Comparison of ENCODE assay signal across 12 cellular contexts in genomic region chr16:280991-281659, GRCh38. TPM values are rescaled to one million over a fixed set of nuclear protein-coding genes. Genes with fewer than 3 reads are reported as not detected.
A peak's percentile ranks its signal among the peaks of the same experiment; 100 is the strongest.
DNase-seq lines count a peak whose midpoint lies in the region; ATAC-seq and TF ChIP-seq lines count a peak whose summit lies in the region.
"Had no signal": no experiment of that assay in that cellular context is flagged by ENCODE, and none has a peak within 500 bp of the region (broad histone marks: within the 10 kb centered on the region; RNA-seq: fewer than 3 reads in every experiment).

No MANE protein-coding gene starts in this region.

- H3K36me3 ChIP-seq in Panc1 (ENCODE audit: control insufficient read depth, insufficient read depth, low read length) (no peaks in the 10 kb centered on the region), trophoblast cell (ENCODE audit: control insufficient read depth in 1 of 2, insufficient read depth in 2 of 2, low read length in 2 of 2) (peaks cover 0 to 2% of the 10 kb centered on the region in 2 experiments)

- H4K8ac ChIP-seq in trophoblast cell (ENCODE audit: low read depth, low read length): no peak overlapping the region

- no peaks in the 10 kb centered on the region for H3K27me3 ChIP-seq in Panc1 (ENCODE audit: control insufficient read depth, insufficient read depth, low read length)
- H3K27me3 ChIP-seq in right cardiac atrium (ENCODE audit: control insufficient read depth, insufficient read depth): no peaks in the 10 kb centered on the region
- peaks cover 30% of the 10 kb centered on the region for H3K27me3 ChIP-seq in trophoblast cell (ENCODE audit: insufficient read depth, low read length)

- peak; percentile 12 for ATAC-seq in Panc1
- no peak for ATAC-seq in right cardiac atrium
- ATAC-seq in HG03565 (IDR thresholded peaks at IDR 0.05; ENCODE audit: unreplicated experiment): no peak
- ATAC-seq in GM21717 (IDR thresholded peaks at IDR 0.05; ENCODE audit: unreplicated experiment): no peak
- ATAC-seq: stimulated activated memory B cell treated with anti-CD40 and anti-IgM and Interleukin-4, amounts not matched to agents 10 μg/mL and 1 μg/mL and 100 μg/mL, for 72 hours had no signal

- H2BK12ac ChIP-seq in trophoblast cell (ENCODE audit: low read length): no peak overlapping the region

- H3K9ac ChIP-seq in trophoblast cell (ENCODE audit: low read length): no peak overlapping the region

- BruUV-seq in Calu3 (replicated peaks; lab: Mats Ljungman, UMichigan) (no TSS peak), Panc1 (replicated peaks; lab: Mats Ljungman, UMichigan) (no TSS peak)

- no peak overlapping the region for H2AK5ac ChIP-seq in trophoblast cell (ENCODE audit: low read length)

- H4K12ac ChIP-seq in trophoblast cell (ENCODE audit: low read depth, low read length): no peak overlapping the region

- peaks cover 40% of the 10 kb centered on the region for H3K27me3 Mint-ChIP-seq in Calu3 (ENCODE audit: unreplicated experiment)

- peaks cover 9% of the 10 kb centered on the region for H3K36me3 Mint-ChIP-seq in Calu3 (ENCODE audit: insufficient read depth, unreplicated experiment)
- H3K36me3 Mint-ChIP-seq: CD4-positive, CD25-positive, alpha-beta regulatory T cell had no signal

- intact Hi-C loops in Calu3 (cut with micrococcal nuclease; ENCODE audit: unreplicated experiment): no loop called here
- intact Hi-C loops in Panc1 (cut with micrococcal nuclease; ENCODE audit: unreplicated experiment): no loop called here
- intact Hi-C loops in right cardiac atrium (cut with DNase I): no loop called here

- H4K91ac ChIP-seq in trophoblast cell (ENCODE audit: low read depth, low read length): no peak overlapping the region

- DNase-seq in Calu3 (no peak), Panc1 (ENCODE audit: low read depth, low spot score) (no peak), right cardiac atrium (no peak), trophoblast cell (no peak), NCI-H446 (lab: John Stamatoyannopoulos, UW) (no peak), NCI-H2081 (lab: John Stamatoyannopoulos, UW) (no peak)
- DNase-seq: activated CD4-positive, alpha-beta T cell treated with anti-CD3 and anti-CD28 coated beads for 48 hours; CD4-positive, CD25-positive, alpha-beta regulatory T cell; NCI-H1694 had no signal

- no peak overlapping the region for H3K14ac ChIP-seq in trophoblast cell (ENCODE audit: low read length)

- POLR2A ChIA-PET in Panc1 (lab: Charles Lee): no interaction called here

- H3K4me1 ChIP-seq in Panc1 (ENCODE audit: control insufficient read depth, insufficient read depth, low read length) (peaks cover 4% of the 10 kb centered on the region), right cardiac atrium (ENCODE audit: control insufficient read depth, insufficient read depth, low read length) (peaks cover 3% of the 10 kb centered on the region), trophoblast cell (ENCODE audit: control insufficient read depth in 1 of 2, insufficient read depth in 2 of 2, low read length in 2 of 2) (no peaks in the 10 kb centered on the region)

- H3K4me2 ChIP-seq in trophoblast cell (ENCODE audit: low read length): peak overlapping the region; percentile 71

- TF ChIP-seq CTCF in Calu3 (IDR thresholded peaks at IDR 0.05; ENCODE audit: unreplicated experiment) (no peak), Panc1 (IDR thresholded peaks at IDR 0.05) (no peak)

- H3K27ac ChIP-seq in Panc1 (ENCODE audit: low read length) (no peak overlapping the region), right cardiac atrium (ENCODE audit: low read length) (no peak overlapping the region), trophoblast cell (ENCODE audit: low read depth, low read length) (no peak overlapping the region)

- in situ Hi-C loops in Panc1 (cut with HindIII; ENCODE audit: low pct_unique_long_range_greater_than_20kb, low sequenced_read_pairs): no loop called here

- 46% methylated on average over 27 of the region's 27 CpGs for WGBS in right cardiac atrium
- no CpG with 5 or more reads among the region's 27 CpGs for WGBS in trophoblast cell (ENCODE audit: extremely low coverage, insufficient coverage, insufficient read length)

- H3K79me1 ChIP-seq in trophoblast cell (ENCODE audit: low read length): no peaks in the 10 kb centered on the region

- CTCF ChIA-PET in Calu3 (lab: Charles Lee) (no interaction called here), Panc1 (lab: Charles Lee) (no interaction called here)

- H3K9me3 ChIP-seq in Panc1 (ENCODE audit: control insufficient read depth, insufficient read depth, low read depth, low read length): no peaks in the 10 kb centered on the region
- no peaks in the 10 kb centered on the region for H3K9me3 ChIP-seq in right cardiac atrium (ENCODE audit: control insufficient read depth, low read length)
- H3K9me3 ChIP-seq in trophoblast cell (ENCODE audit: insufficient read depth, low read depth, low read length): peaks cover 8% of the 10 kb centered on the region

- no peak overlapping the region for H3K18ac ChIP-seq in trophoblast cell (ENCODE audit: low read length)

- no peaks in the 10 kb centered on the region for H3K9me3 Mint-ChIP-seq in Calu3 (ENCODE audit: low read depth, unreplicated experiment)
- H3K9me3 Mint-ChIP-seq: CD4-positive, CD25-positive, alpha-beta regulatory T cell; stimulated activated memory B cell treated with anti-CD40 and anti-IgM and Interleukin-4, amounts not matched to agents 10 μg/mL and 1 μg/mL and 100 μg/mL, for 72 hours had no signal

- no peak overlapping the region for H2BK5ac ChIP-seq in trophoblast cell (ENCODE audit: low read depth, low read length, poor library complexity)

- peak overlapping the region; percentile 40 for H3K4me3 Mint-ChIP-seq in Calu3 (ENCODE audit: low read depth, unreplicated experiment)
- H3K4me3 Mint-ChIP-seq: CD4-positive, CD25-positive, alpha-beta regulatory T cell; stimulated activated memory B cell treated with anti-CD40 and anti-IgM and Interleukin-4, amounts not matched to agents 10 μg/mL and 1 μg/mL and 100 μg/mL, for 72 hours had no signal

- H3K79me2 ChIP-seq in trophoblast cell (ENCODE audit: control insufficient read depth, insufficient read depth, low read length, poor library complexity): no peaks in the 10 kb centered on the region

- peaks cover 9% of the 10 kb centered on the region for H3K4me1 Mint-ChIP-seq in Calu3 (ENCODE audit: low read depth, unreplicated experiment)

- H3K4ac ChIP-seq in trophoblast cell (ENCODE audit: low read depth, low read length): no peak overlapping the region

- H3K27ac Mint-ChIP-seq in Calu3 (ENCODE audit: unreplicated experiment): no peak overlapping the region
- H3K27ac Mint-ChIP-seq: CD4-positive, CD25-positive, alpha-beta regulatory T cell; stimulated activated memory B cell treated with anti-CD40 and anti-IgM and Interleukin-4, amounts not matched to agents 10 μg/mL and 1 μg/mL and 100 μg/mL, for 72 hours had no signal

- no peak overlapping the region for H3K23ac ChIP-seq in trophoblast cell (ENCODE audit: low read length)

- H2BK120ac ChIP-seq in trophoblast cell (ENCODE audit: insufficient read depth, low read length, poor library complexity): no peak overlapping the region

- H2AFZ ChIP-seq in trophoblast cell (ENCODE audit: insufficient read depth, low read length, poor library complexity): no peak overlapping the region

- peak overlapping the region in 1 of 2 experiments; percentile 25; a peak in 3 of 4 replicates for H3K4me3 ChIP-seq in Panc1 (ENCODE audit: low read depth in 2 of 2, low read length in 2 of 2)
- H3K4me3 ChIP-seq in right cardiac atrium (ENCODE audit: low read length): peak overlapping the region; percentile 57
- H3K4me3 ChIP-seq in trophoblast cell (ENCODE audit: low read depth, low read length): peak overlapping the region; percentile 15

RNA-seq across cellular contexts. Expression of gene ARHGDIG, which starts 0.7 kb away (rescaled TPM):
- total RNA-seq in Calu3 (2022): 0.29 TPM in 1 of 2 replicates, not detected in the other
- total RNA-seq in Panc1 (2021; ENCODE audit: unreplicated experiment): 2.4 TPM
- polyA plus RNA-seq in Panc1 (2012; ENCODE audit: insufficient read length): 8.3 TPM
- total RNA-seq in right cardiac atrium: 10 to 100 TPM in 1 of 4 donors, 1 to 10 TPM in 3; 3.5 to 11.3 (median 4.9) TPM
- polyA plus RNA-seq in right cardiac atrium: 7.7 TPM
- 0.22 and 0.24 TPM in 2 replicates for polyA plus RNA-seq in trophoblast cell (2013)
- total RNA-seq: CD4-positive, CD25-positive, alpha-beta regulatory T cell had no signal
- polyA plus RNA-seq: CD4-positive, CD25-positive, alpha-beta regulatory T cell had no signal

RNA-seq across cellular contexts. Expression of gene PDIA2, which starts 1.8 kb away (rescaled TPM):
- total RNA-seq in Calu3 (2022) (0.71 TPM in 1 of 2 replicates, not detected in the other), Panc1 (2021; ENCODE audit: unreplicated experiment) (1.1 TPM), right cardiac atrium (10 to 100 TPM in 1 of 4 donors, 1 to 10 TPM in 3; 2.1 to 10.0 (median 2.3) TPM)
- polyA plus RNA-seq in Panc1 (2012; ENCODE audit: insufficient read length): 3.2 TPM
- 0.91 TPM for polyA plus RNA-seq in right cardiac atrium
- 0.15 and 0.27 TPM in 2 replicates for polyA plus RNA-seq in trophoblast cell (2013)
- total RNA-seq: CD4-positive, CD25-positive, alpha-beta regulatory T cell had no signal
- polyA plus RNA-seq: CD4-positive, CD25-positive, alpha-beta regulatory T cell had no signal

RNA-seq across cellular contexts. Expression of gene RGS11, which starts 5.4 kb away (rescaled TPM):
- total RNA-seq in Calu3 (2022) (0.85 and 1.7 TPM in 2 replicates), Panc1 (2021; ENCODE audit: unreplicated experiment) (10.2 TPM), right cardiac atrium (10 to 100 TPM; 11.6 to 23.8 (median 17.6) TPM)
- 25.0 TPM for polyA plus RNA-seq in Panc1 (2012; ENCODE audit: insufficient read length)
- polyA plus RNA-seq in right cardiac atrium: 15.5 TPM
- 0.01 and 0.10 TPM in 2 replicates for polyA plus RNA-seq in trophoblast cell (2013)
- total RNA-seq: CD4-positive, CD25-positive, alpha-beta regulatory T cell had no signal
- polyA plus RNA-seq: CD4-positive, CD25-positive, alpha-beta regulatory T cell had no signal

RNA-seq across cellular contexts. Expression of gene FAM234A, which starts 46.5 kb away (rescaled TPM):
- total RNA-seq in Calu3 (2022) (118 and 130 TPM in 2 replicates), Panc1 (2021; ENCODE audit: unreplicated experiment) (121 TPM), right cardiac atrium (100 to 1,000 TPM; 131 to 145 (median 139) TPM)
- 191 TPM for polyA plus RNA-seq in Panc1 (2012; ENCODE audit: insufficient read length)
- polyA plus RNA-seq in right cardiac atrium: 171 TPM
- 67.1 and 68.6 TPM in 2 replicates for polyA plus RNA-seq in trophoblast cell (2013)

RNA-seq across cellular contexts. Expression of gene LUC7L, which starts 51.9 kb away (rescaled TPM):
- total RNA-seq in Calu3 (2022) (74.6 and 79.3 TPM in 2 replicates), Panc1 (2021; ENCODE audit: unreplicated experiment) (75.3 TPM), right cardiac atrium (10 to 100 TPM; 28.1 to 32.0 (median 30.2) TPM)
- polyA plus RNA-seq in Panc1 (2012; ENCODE audit: insufficient read length): 68.7 TPM
- polyA plus RNA-seq in right cardiac atrium: 32.1 TPM
- 62.4 and 68.6 TPM in 2 replicates for polyA plus RNA-seq in trophoblast cell (2013)
